In genomic region chr1:33790577-33790976, GRCh38 we compare ENCODE assay signal across 23 cellular contexts.
"Had no signal": no experiment of that assay in that cellular context is flagged by ENCODE, and none has a peak within 500 bp of the region (broad histone marks: within the 10 kb centered on the region; RNA-seq: fewer than 3 reads in every experiment).

No MANE protein-coding gene starts in this region.

- H3K4me1 ChIP-seq: esophagus muscularis mucosa, foreskin keratinocyte, gastroesophageal sphincter, heart left ventricle, lower lobe of right lung had no signal

- FAIRE-seq: endothelial cell of umbilical vein, frontal cortex, kidney had no signal

- H3K9me3 ChIP-seq: lower lobe of right lung had no signal

- H3K4me2 ChIP-seq: hepatocyte had no signal

- DNase-seq: dermis blood vessel endothelial cell; dorsolateral prefrontal cortex; effector CD4-positive, alpha-beta T cell; effector memory CD4-positive, alpha-beta T cell; foreskin keratinocyte; heart left ventricle; hypothalamus; immature natural killer cell; kidney; kidney glomerular epithelial cell; left colon; left ventricle myocardium superior; lower lobe of right lung; mesenchymal stem cell; mucosa of descending colon; naive B cell; naive thymus-derived CD8-positive, alpha-beta T cell had no signal

- H3K27me3 ChIP-seq: dorsolateral prefrontal cortex, esophagus muscularis mucosa, foreskin keratinocyte, hepatocyte had no signal

- H3K36me3 ChIP-seq: esophagus muscularis mucosa, gastroesophageal sphincter, heart left ventricle, lower lobe of right lung had no signal

- H3K4me3 ChIP-seq: coronary artery, dorsolateral prefrontal cortex, esophagus muscularis mucosa, gastroesophageal sphincter, heart left ventricle, hepatocyte, lower lobe of right lung, mucosa of descending colon had no signal

- H3K27ac ChIP-seq: coronary artery, dorsolateral prefrontal cortex, esophagus muscularis mucosa, foreskin keratinocyte, gastroesophageal sphincter, heart left ventricle, hepatocyte, lower lobe of right lung had no signal
